In the genomic region with DNA sequence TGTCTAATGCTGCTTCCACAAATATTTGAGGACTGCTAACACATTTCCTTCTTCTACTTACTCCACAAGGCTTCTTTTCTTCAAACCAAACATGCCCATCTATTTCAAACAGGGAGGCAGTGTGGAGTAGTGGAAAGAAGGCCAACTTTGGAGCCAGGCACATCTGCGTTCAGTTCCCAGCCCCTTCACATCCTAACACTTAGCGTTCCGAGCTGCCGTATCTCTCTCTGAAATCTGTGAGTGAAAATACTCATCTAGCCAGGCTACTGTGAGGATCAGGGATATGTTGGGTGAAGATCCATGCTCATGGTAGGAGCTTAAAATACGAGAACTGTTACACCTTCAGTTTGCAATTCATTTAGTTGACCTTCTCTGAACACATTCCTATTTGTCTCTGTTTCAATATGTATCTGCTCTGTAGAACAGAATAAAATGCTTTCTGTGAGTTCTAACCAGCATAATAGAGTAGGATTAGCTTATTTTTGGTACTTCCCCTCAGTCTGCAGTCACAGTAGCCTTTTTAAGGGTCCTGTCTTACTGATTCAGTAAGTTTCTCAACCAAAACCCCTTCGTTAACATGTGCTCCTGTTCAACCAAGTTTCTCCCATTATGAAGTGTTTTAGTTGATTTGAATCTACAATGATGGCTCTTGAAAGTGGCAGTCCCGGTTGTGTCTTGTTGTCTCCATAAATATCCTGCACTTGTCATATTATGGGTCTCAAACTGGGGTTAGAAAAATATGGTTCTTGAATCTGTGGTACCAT, we compare ENCODE assay signal across 1 cellular context.
TF ChIP-seq lines count a peak whose summit lies in the region.

No MANE protein-coding gene starts in this region.

TF ChIP-seq in GM23338, 12 proteins besides CTCF, POLR2A, EP300 and RAD21 (continued from another document):
- no peak for TF ChIP-seq ZNF331 (CRISPR knock-in tag; IDR thresholded peaks at IDR 0.05; ENCODE audit: low read depth)
TF ChIP-seq in GM23338: peak in this region for 0.
